24 cellular contexts compared by ENCODE assay signal in the genomic region with DNA sequence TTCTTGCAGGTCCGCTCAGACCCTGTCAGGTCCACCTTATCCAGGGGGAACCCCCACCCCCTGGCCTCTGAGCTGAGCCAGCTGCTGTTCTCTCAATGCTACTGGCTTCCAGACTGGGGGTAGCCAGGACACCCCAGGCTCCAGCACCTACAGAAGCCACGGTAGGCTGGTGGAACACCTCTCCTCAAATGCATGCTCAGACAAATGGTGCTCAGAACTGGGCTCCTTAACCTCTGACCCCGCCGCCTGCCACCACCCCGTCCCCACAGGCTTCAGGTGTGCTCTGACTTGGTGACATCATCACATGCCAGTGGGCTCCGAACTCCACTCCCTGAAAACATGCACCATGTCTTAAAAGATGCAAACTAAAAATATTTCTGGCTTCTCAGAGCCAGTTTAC. TPM values are rescaled to one million over a fixed set of nuclear protein-coding genes. Genes with fewer than 3 reads are reported as not detected.
A peak's percentile ranks its signal among the peaks of the same experiment; 100 is the strongest.
DNase-seq lines count a peak whose midpoint lies in the region; ATAC-seq and TF ChIP-seq lines count a peak whose summit lies in the region.
"Had no signal": no experiment of that assay in that cellular context is flagged by ENCODE, and none has a peak within 500 bp of the region (broad histone marks: within the 10 kb centered on the region; RNA-seq: fewer than 3 reads in every experiment).

No MANE protein-coding gene starts in this region.

- CTCF ChIA-PET in RWPE1 (lab: Yijun Ruan, JAX): interaction anchor here (0.6 kb wide), 1 partner anchor 13 kb away, joined by 3 read pairs; no protein-coding TSS in a partner anchor

- H3K79me2 ChIP-seq in trophoblast cell (ENCODE audit: control insufficient read depth, insufficient read depth, low read length, poor library complexity): peaks cover 1% of the 10 kb centered on the region

- WGBS in trophoblast cell (ENCODE audit: extremely low coverage, insufficient coverage, insufficient read length): no CpG with 5 or more reads among the region's 6 CpGs
- 84% methylated on average over 6 of the region's 6 CpGs for WGBS in thyroid gland, 2 donors

- TF ChIP-seq POLR2A in thyroid gland (IDR thresholded peaks at IDR 0.05): no peak

- H2AK5ac ChIP-seq in trophoblast cell (ENCODE audit: low read length): no peak overlapping the region

- peak overlapping the region; percentile 4 for H3K4ac ChIP-seq in trophoblast cell (ENCODE audit: low read depth, low read length)

- POLR2A ChIA-PET in RWPE1 (lab: Yijun Ruan, JAX; ENCODE audit: low non-redundant PET): no interaction called here
- POLR2A ChIA-PET in activated naive CD8-positive, alpha-beta T cell treated with anti-CD3 and anti-CD28 coated beads, Interleukin-2, amount 10 ng/mL, durations not matched to agents 7 days and 5 days (lab: Charles Lee): interaction anchor here (0.6 to 2.5 kb wide), 5 partner anchors 12 to 171 kb away, joined by 3 to 21 read pairs (median 3); no protein-coding TSS in a partner anchor

- no peak overlapping the region for H3K4me3 ChIP-seq in trophoblast cell (ENCODE audit: low read depth, low read length)
- H3K4me3 ChIP-seq in BE2C (ENCODE audit: low read depth, low read length): no peak overlapping the region
- H3K4me3 ChIP-seq in thyroid gland (replicated peaks in 1 of 3): no peak overlapping the region
- H3K4me3 ChIP-seq: A549, MG63 had no signal

- no peak for DNase-seq in activated T-cell treated with anti-CD3 and anti-CD28 coated beads, Interleukin-2, amount 50 U/mL, for 24 hours
- DNase-seq in activated T-cell treated with anti-CD3 and anti-CD28 coated beads, Interleukin-2, amount 50 U/mL, for 4 hours: no peak
- DNase-seq in RWPE1 (ENCODE audit: low spot score): no peak
- no peak for DNase-seq in activated naive CD8-positive, alpha-beta T cell treated with anti-CD3 and anti-CD28 coated beads, Interleukin-2, amount 10 ng/mL, durations not matched to agents 7 days and 5 days
- DNase-seq in trophoblast cell: no peak
- DNase-seq in BE2C: no peak
- DNase-seq in thyroid gland: no peak
- DNase-seq: aorta, caudate nucleus, dermis blood vessel endothelial cell, DMS79 treated with DMSO at 0.1 percent for 48 hours, head of caudate nucleus, KBM-7, NCI-H1417 treated with DMSO at 0.1 percent for 48 hours, NCI-H82, OCI-M1 had no signal

- peak overlapping the region; percentile 84 for H3K27ac ChIP-seq in RWPE1
- H3K27ac ChIP-seq in trophoblast cell (ENCODE audit: low read depth, low read length): no peak overlapping the region
- no peak overlapping the region for H3K27ac ChIP-seq in thyroid gland
- H3K27ac ChIP-seq: A549, neutrophil had no signal

- peak overlapping the region; percentile 53 for H2BK12ac ChIP-seq in trophoblast cell (ENCODE audit: low read length)

- peaks cover 7 to 11% of the 10 kb centered on the region in 2 experiments for H3K4me1 ChIP-seq in trophoblast cell (ENCODE audit: control insufficient read depth in 1 of 2, insufficient read depth in 2 of 2, low read length in 2 of 2)
- no peaks in the 10 kb centered on the region for H3K4me1 ChIP-seq in BE2C
- peaks cover 11 to 15% of the 10 kb centered on the region in 2 donors for H3K4me1 ChIP-seq in thyroid gland
- H3K4me1 ChIP-seq: A549 had no signal

- no peaks in the 10 kb centered on the region for H3K9me3 Mint-ChIP-seq in activated T-cell treated with anti-CD3 and anti-CD28 coated beads, Interleukin-2, amount 50 U/mL, for 24 hours
- H3K9me3 Mint-ChIP-seq in activated T-cell treated with anti-CD3 and anti-CD28 coated beads, Interleukin-2, amount 50 U/mL, for 4 hours: no peaks in the 10 kb centered on the region
- no peaks in the 10 kb centered on the region for H3K9me3 Mint-ChIP-seq in activated naive CD8-positive, alpha-beta T cell treated with anti-CD3 and anti-CD28 coated beads, Interleukin-2, amount 10 ng/mL, durations not matched to agents 7 days and 5 days
- H3K9me3 Mint-ChIP-seq: type B pancreatic cell had no signal

- ATAC-seq in activated T-cell treated with anti-CD3 and anti-CD28 coated beads, Interleukin-2, amount 50 U/mL, for 4 hours: no peak
- ATAC-seq in activated naive CD8-positive, alpha-beta T cell treated with anti-CD3 and anti-CD28 coated beads, Interleukin-2, amount 10 ng/mL, durations not matched to agents 7 days and 5 days (ENCODE audit: low read depth): no peak
- no peak for ATAC-seq in GM18517 (IDR thresholded peaks at IDR 0.05; ENCODE audit: unreplicated experiment)
- ATAC-seq: A549, Right ventricle myocardium inferior, sciatic nerve had no signal

- H3K27me3 Mint-ChIP-seq in activated T-cell treated with anti-CD3 and anti-CD28 coated beads, Interleukin-2, amount 50 U/mL, for 24 hours: no peaks in the 10 kb centered on the region
- no peaks in the 10 kb centered on the region for H3K27me3 Mint-ChIP-seq in activated T-cell treated with anti-CD3 and anti-CD28 coated beads, Interleukin-2, amount 50 U/mL, for 4 hours (ENCODE audit: low read depth)
- H3K27me3 Mint-ChIP-seq in activated naive CD8-positive, alpha-beta T cell treated with anti-CD3 and anti-CD28 coated beads, Interleukin-2, amount 10 ng/mL, durations not matched to agents 7 days and 5 days: no peaks in the 10 kb centered on the region
- H3K27me3 Mint-ChIP-seq: progenitor cell of endocrine pancreas, type B pancreatic cell had no signal

- no peaks in the 10 kb centered on the region for H3K27me3 ChIP-seq in trophoblast cell (ENCODE audit: insufficient read depth, low read length)
- H3K27me3 ChIP-seq in BE2C: peaks cover 6% of the 10 kb centered on the region
- H3K27me3 ChIP-seq in thyroid gland: no peaks in the 10 kb centered on the region
- H3K27me3 ChIP-seq: MG63, neutrophil had no signal

- no peak for TF ChIP-seq CTCF in RWPE1 (conservative IDR thresholded peaks at IDR 0.05; ENCODE audit: low read depth)
- TF ChIP-seq CTCF in BE2C (IDR thresholded peaks at IDR 0.05; ENCODE audit: low read depth, low read length): no peak
- TF ChIP-seq CTCF in thyroid gland (IDR thresholded peaks at IDR 0.05): no peak

- H4K8ac ChIP-seq in trophoblast cell (ENCODE audit: low read depth, low read length): peak overlapping the region; percentile 7

- no peaks in the 10 kb centered on the region for H3K9me3 ChIP-seq in trophoblast cell (ENCODE audit: insufficient read depth, low read depth, low read length)
- no peaks in the 10 kb centered on the region for H3K9me3 ChIP-seq in BE2C
- H3K9me3 ChIP-seq in thyroid gland: no peaks in the 10 kb centered on the region
- H3K9me3 ChIP-seq: A549, MG63, neutrophil had no signal

- H4K91ac ChIP-seq in trophoblast cell (ENCODE audit: low read depth, low read length): peak overlapping the region; percentile 43

- H3K4me1 Mint-ChIP-seq in activated T-cell treated with anti-CD3 and anti-CD28 coated beads, Interleukin-2, amount 50 U/mL, for 24 hours (ENCODE audit: low read depth): peaks cover 90% of the 10 kb centered on the region
- H3K4me1 Mint-ChIP-seq in activated T-cell treated with anti-CD3 and anti-CD28 coated beads, Interleukin-2, amount 50 U/mL, for 4 hours (ENCODE audit: low read depth): peaks cover 90% of the 10 kb centered on the region
- peaks cover 69% of the 10 kb centered on the region for H3K4me1 Mint-ChIP-seq in activated naive CD8-positive, alpha-beta T cell treated with anti-CD3 and anti-CD28 coated beads, Interleukin-2, amount 10 ng/mL, durations not matched to agents 7 days and 5 days

- H3K36me3 Mint-ChIP-seq in activated T-cell treated with anti-CD3 and anti-CD28 coated beads, Interleukin-2, amount 50 U/mL, for 24 hours (ENCODE audit: low read depth): peaks cover 63% of the 10 kb centered on the region
- peaks cover 20% of the 10 kb centered on the region for H3K36me3 Mint-ChIP-seq in activated T-cell treated with anti-CD3 and anti-CD28 coated beads, Interleukin-2, amount 50 U/mL, for 4 hours (ENCODE audit: insufficient read depth)
- H3K36me3 Mint-ChIP-seq in activated naive CD8-positive, alpha-beta T cell treated with anti-CD3 and anti-CD28 coated beads, Interleukin-2, amount 10 ng/mL, durations not matched to agents 7 days and 5 days: peaks cover 31% of the 10 kb centered on the region

- H3K79me1 ChIP-seq in trophoblast cell (ENCODE audit: low read length): peaks cover 7% of the 10 kb centered on the region

- H3K18ac ChIP-seq in trophoblast cell (ENCODE audit: low read length): peak overlapping the region; percentile 65

- no peak overlapping the region for H3K23ac ChIP-seq in trophoblast cell (ENCODE audit: low read length)

- H3K27ac Mint-ChIP-seq in activated T-cell treated with anti-CD3 and anti-CD28 coated beads, Interleukin-2, amount 50 U/mL, for 24 hours: peak overlapping the region; percentile 95
- peak overlapping the region; percentile 67 for H3K27ac Mint-ChIP-seq in activated naive CD8-positive, alpha-beta T cell treated with anti-CD3 and anti-CD28 coated beads, Interleukin-2, amount 10 ng/mL, durations not matched to agents 7 days and 5 days
- H3K27ac Mint-ChIP-seq: progenitor cell of endocrine pancreas had no signal

- H3K9ac ChIP-seq in trophoblast cell (ENCODE audit: low read length): no peak overlapping the region

- H3K14ac ChIP-seq in trophoblast cell (ENCODE audit: low read length): peak overlapping the region; percentile 42

- H3K4me3 Mint-ChIP-seq in activated T-cell treated with anti-CD3 and anti-CD28 coated beads, Interleukin-2, amount 50 U/mL, for 24 hours: no peak overlapping the region
- H3K4me3 Mint-ChIP-seq in activated T-cell treated with anti-CD3 and anti-CD28 coated beads, Interleukin-2, amount 50 U/mL, for 4 hours: no peak overlapping the region
- H3K4me3 Mint-ChIP-seq in activated naive CD8-positive, alpha-beta T cell treated with anti-CD3 and anti-CD28 coated beads, Interleukin-2, amount 10 ng/mL, durations not matched to agents 7 days and 5 days: no peak overlapping the region
- H3K4me3 Mint-ChIP-seq: type B pancreatic cell had no signal

- no peak overlapping the region for H3K4me2 ChIP-seq in trophoblast cell (ENCODE audit: low read length)
- H3K4me2 ChIP-seq: A549 had no signal

- H2AFZ ChIP-seq in trophoblast cell (ENCODE audit: insufficient read depth, low read length, poor library complexity): no peak overlapping the region

- intact Hi-C loops in thyroid gland (cut with DNase I): no loop called here

- no peak overlapping the region for H4K12ac ChIP-seq in trophoblast cell (ENCODE audit: low read depth, low read length)

- H3K36me3 ChIP-seq in trophoblast cell (ENCODE audit: control insufficient read depth in 1 of 2, insufficient read depth in 2 of 2, low read length in 2 of 2) (no peaks in the 10 kb centered on the region), BE2C (no peaks in the 10 kb centered on the region), thyroid gland (no peaks in the 10 kb centered on the region)
- H3K36me3 ChIP-seq: MG63, neutrophil had no signal

- peak overlapping the region; percentile 65 for H2BK120ac ChIP-seq in trophoblast cell (ENCODE audit: insufficient read depth, low read length, poor library complexity)

- H2BK5ac ChIP-seq in trophoblast cell (ENCODE audit: low read depth, low read length, poor library complexity): no peak overlapping the region

RNA-seq across cellular contexts. Expression of a gene that starts 54.4 kb away (rescaled TPM):
- total RNA-seq in activated T-cell treated with anti-CD3 and anti-CD28 coated beads, Interleukin-2, amount 50 U/mL, for 4 hours: 10 to 100 TPM; 54.6 to 64.6 (median 62.4) TPM
- total RNA-seq in activated naive CD8-positive, alpha-beta T cell treated with anti-CD3 and anti-CD28 coated beads, Interleukin-2, amount 10 ng/mL, durations not matched to agents 7 days and 5 days: 100 to 1,000 TPM in 1 of 2 experiments, 10 to 100 TPM in 1; 99.5 to 104 TPM
- polyA plus RNA-seq in trophoblast cell (2013): 1.0 and 1.1 TPM in 2 replicates
- polyA plus RNA-seq in BE2C (2012; ENCODE audit: insufficient read depth, insufficient read length, low read depth): not detected
- 1 to 10 TPM in 3 of 4 donors, under 1 TPM in 1; 0.81 to 4.3 (median 2.3) TPM for total RNA-seq in thyroid gland

Comparison
In these comparisons a context has a peak if more than half of its experiments do, and no peak if none do; other contexts are left out.
1. RNA of a gene that starts 54.4 kb away (total RNA-seq): 99.5 to 104 TPM in activated naive CD8-positive, alpha-beta T cell treated with anti-CD3 and anti-CD28 coated beads, Interleukin-2, amount 10 ng/mL, durations not matched to agents 7 days and 5 days and 54.6 to 64.6 TPM in activated T-cell treated with anti-CD3 and anti-CD28 coated beads, Interleukin-2, amount 50 U/mL, for 4 hours; 0.81 to 4.3 TPM in thyroid gland; every median in the first group is over 10 times any median in the second.